11 cellular contexts compared by ENCODE assay signal in genomic region chr5:66945389-66946349, GRCh38.
DNase-seq lines count a peak whose midpoint lies in the region; ATAC-seq, FAIRE-seq and TF ChIP-seq lines count a peak whose summit lies in the region.
"Had no signal": no experiment of that assay in that cellular context is flagged by ENCODE, and none has a peak within 500 bp of the region (broad histone marks: within the 10 kb centered on the region; RNA-seq: fewer than 3 reads in every experiment).

No MANE protein-coding gene starts in this region.

- H3K27me3 Mint-ChIP-seq in WTC11 (ENCODE audit: low read depth) (no peaks in the 10 kb centered on the region), T-helper 17 cell (peaks cover 13% of the 10 kb centered on the region)
- peaks cover 19% of the 10 kb centered on the region for H3K27me3 Mint-ChIP-seq in T-helper 2 cell treated with Interferon-gamma antibody and Interleukin-4, amounts not matched to agents 5 μg/mL and 100 μg/mL, for 36 hours (ENCODE audit: low read depth)
- H3K27me3 Mint-ChIP-seq: IgD-negative memory B cell had no signal

- CTCF ChIA-PET in WTC11 (lab: Charles Lee) = no interaction called here

- no peak overlapping the region for H3K27ac Mint-ChIP-seq in WTC11
- H3K27ac Mint-ChIP-seq in T-helper 17 cell = no peak overlapping the region
- no peak overlapping the region for H3K27ac Mint-ChIP-seq in T-helper 2 cell treated with Interferon-gamma antibody and Interleukin-4, amounts not matched to agents 5 μg/mL and 100 μg/mL, for 36 hours
- H3K27ac Mint-ChIP-seq: IgD-negative memory B cell had no signal

- H3K4me1 Mint-ChIP-seq in WTC11 (peaks cover 16% of the 10 kb centered on the region), T-helper 17 cell (peaks cover 2% of the 10 kb centered on the region)
- H3K4me1 Mint-ChIP-seq in T-helper 2 cell treated with Interferon-gamma antibody and Interleukin-4, amounts not matched to agents 5 μg/mL and 100 μg/mL, for 36 hours (ENCODE audit: low read depth) = peaks cover 3% of the 10 kb centered on the region

- no peak for FAIRE-seq in urothelium cell line (lab: Jason Lieb, UNC)

- peak; percentile 7 for DNase-seq in stimulated activated naive CD4-positive, alpha-beta T cell treated with Interleukin-2 at 50 U/mL for 16 hours (lab: John Stamatoyannopoulos, UW)
- DNase-seq in stimulated activated naive CD4-positive, alpha-beta T cell (lab: John Stamatoyannopoulos, UW) = no peak
- DNase-seq in WTC11 (ENCODE audit: low spot score) (no peak), urothelium cell line (ENCODE audit: low spot score) (peak; percentile 29), activated gamma-delta T cell (lab: John Stamatoyannopoulos, UW) (no peak), T-helper 17 cell (no peak)
- DNase-seq in T-helper 2 cell treated with Interferon-gamma antibody and Interleukin-4, amounts not matched to agents 5 μg/mL and 100 μg/mL, for 36 hours (ENCODE audit: low spot score) = no peak
- DNase-seq: Calu3 had no signal

- H3K36me3 Mint-ChIP-seq in WTC11 (no peaks in the 10 kb centered on the region), T-helper 17 cell (ENCODE audit: low read depth) (peaks cover 2% of the 10 kb centered on the region)
- H3K36me3 Mint-ChIP-seq in T-helper 2 cell treated with Interferon-gamma antibody and Interleukin-4, amounts not matched to agents 5 μg/mL and 100 μg/mL, for 36 hours (ENCODE audit: low read depth) = no peaks in the 10 kb centered on the region

- H3K9me3 ChIP-seq in T-helper 17 cell (ENCODE audit: control insufficient read depth, low read length, poor library complexity, severe bottlenecking) = no peaks in the 10 kb centered on the region
- H3K9me3 ChIP-seq: ascending aorta had no signal

- no peak for TF ChIP-seq CTCF in WTC11 (IDR thresholded peaks at IDR 0.05)

- H3K4me3 Mint-ChIP-seq in WTC11 (no peak overlapping the region), T-helper 17 cell (no peak overlapping the region)
- H3K4me3 Mint-ChIP-seq in T-helper 2 cell treated with Interferon-gamma antibody and Interleukin-4, amounts not matched to agents 5 μg/mL and 100 μg/mL, for 36 hours = no peak overlapping the region
- H3K4me3 Mint-ChIP-seq: IgD-negative memory B cell had no signal

- POLR2A ChIA-PET in WTC11 (lab: Charles Lee) = interaction anchor here (0.7 kb wide), 1 partner anchor 12 kb away, joined by 3 read pairs; no protein-coding TSS in a partner anchor

- peaks cover 6% of the 10 kb centered on the region for H3K9me3 Mint-ChIP-seq in WTC11
- H3K9me3 Mint-ChIP-seq in T-helper 2 cell treated with Interferon-gamma antibody and Interleukin-4, amounts not matched to agents 5 μg/mL and 100 μg/mL, for 36 hours = peaks cover under 1% of the 10 kb centered on the region

- ATAC-seq in HG02840 (IDR thresholded peaks at IDR 0.05; ENCODE audit: low FRiP score, unreplicated experiment) = peak; percentile 67
- ATAC-seq in WTC11 = peak; percentile 84
- ATAC-seq in T-helper 17 cell = no peak

TF ChIP-seq in WTC11, 78 proteins besides CTCF, POLR2A, EP300 and RAD21:
- no peak for TF ChIP-seq IRF1 (CRISPR knock-in tag; IDR thresholded peaks at IDR 0.05)

Comparison
In these comparisons a context has a peak if more than half of its experiments do, and no peak if none do; other contexts are left out.
1. DNase-seq: peak in stimulated activated naive CD4-positive, alpha-beta T cell treated with Interleukin-2 at 50 U/mL for 16 hours (single experiment) and urothelium cell line (single experiment); none in stimulated activated naive CD4-positive, alpha-beta T cell (0 of 6), WTC11 (single experiment), activated gamma-delta T cell (single experiment), T-helper 17 cell (0 of 3) and T-helper 2 cell treated with Interferon-gamma antibody and Interleukin-4, amounts not matched to agents 5 μg/mL and 100 μg/mL, for 36 hours (single experiment).